ENCODE assay signal across 1 cellular context in the genomic region with DNA sequence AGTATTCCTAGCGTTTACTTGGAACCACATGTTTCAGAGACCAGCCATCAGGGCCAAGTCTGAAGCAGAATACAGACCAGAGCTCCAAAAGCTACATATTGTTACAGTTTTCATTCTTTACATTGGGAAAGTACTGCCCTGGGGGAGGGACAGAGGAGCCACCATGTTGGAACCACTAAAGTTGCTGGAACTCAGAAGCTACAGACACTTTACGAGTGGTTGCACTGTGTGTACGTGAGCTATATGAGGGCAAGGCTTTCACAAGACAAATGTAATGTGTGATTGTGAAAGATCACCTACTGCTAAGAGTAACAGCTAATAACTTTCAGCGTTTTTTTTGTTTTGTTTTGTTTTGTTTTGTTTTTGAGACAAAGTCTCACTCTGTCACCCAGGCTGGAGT.
TF ChIP-seq lines count a peak whose summit lies in the region.

No MANE protein-coding gene starts in this region.

TF ChIP-seq in WTC11, 78 proteins besides CTCF, POLR2A, EP300 and RAD21 (continued from another document):
- TF ChIP-seq, protein P1, sequence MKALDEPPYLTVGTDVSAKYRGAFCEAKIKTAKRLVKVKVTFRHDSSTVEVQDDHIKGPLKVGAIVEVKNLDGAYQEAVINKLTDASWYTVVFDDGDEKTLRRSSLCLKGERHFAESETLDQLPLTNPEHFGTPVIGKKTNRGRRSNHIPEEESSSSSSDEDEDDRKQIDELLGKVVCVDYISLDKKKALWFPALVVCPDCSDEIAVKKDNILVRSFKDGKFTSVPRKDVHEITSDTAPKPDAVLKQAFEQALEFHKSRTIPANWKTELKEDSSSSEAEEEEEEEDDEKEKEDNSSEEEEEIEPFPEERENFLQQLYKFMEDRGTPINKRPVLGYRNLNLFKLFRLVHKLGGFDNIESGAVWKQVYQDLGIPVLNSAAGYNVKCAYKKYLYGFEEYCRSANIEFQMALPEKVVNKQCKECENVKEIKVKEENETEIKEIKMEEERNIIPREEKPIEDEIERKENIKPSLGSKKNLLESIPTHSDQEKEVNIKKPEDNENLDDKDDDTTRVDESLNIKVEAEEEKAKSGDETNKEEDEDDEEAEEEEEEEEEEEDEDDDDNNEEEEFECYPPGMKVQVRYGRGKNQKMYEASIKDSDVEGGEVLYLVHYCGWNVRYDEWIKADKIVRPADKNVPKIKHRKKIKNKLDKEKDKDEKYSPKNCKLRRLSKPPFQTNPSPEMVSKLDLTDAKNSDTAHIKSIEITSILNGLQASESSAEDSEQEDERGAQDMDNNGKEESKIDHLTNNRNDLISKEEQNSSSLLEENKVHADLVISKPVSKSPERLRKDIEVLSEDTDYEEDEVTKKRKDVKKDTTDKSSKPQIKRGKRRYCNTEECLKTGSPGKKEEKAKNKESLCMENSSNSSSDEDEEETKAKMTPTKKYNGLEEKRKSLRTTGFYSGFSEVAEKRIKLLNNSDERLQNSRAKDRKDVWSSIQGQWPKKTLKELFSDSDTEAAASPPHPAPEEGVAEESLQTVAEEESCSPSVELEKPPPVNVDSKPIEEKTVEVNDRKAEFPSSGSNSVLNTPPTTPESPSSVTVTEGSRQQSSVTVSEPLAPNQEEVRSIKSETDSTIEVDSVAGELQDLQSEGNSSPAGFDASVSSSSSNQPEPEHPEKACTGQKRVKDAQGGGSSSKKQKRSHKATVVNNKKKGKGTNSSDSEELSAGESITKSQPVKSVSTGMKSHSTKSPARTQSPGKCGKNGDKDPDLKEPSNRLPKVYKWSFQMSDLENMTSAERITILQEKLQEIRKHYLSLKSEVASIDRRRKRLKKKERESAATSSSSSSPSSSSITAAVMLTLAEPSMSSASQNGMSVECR (CRISPR knock-in tag; IDR thresholded peaks at IDR 0.05; ENCODE audit: borderline replicate concordance) = no peak
